Comparison of ENCODE assay signal across 15 cellular contexts in the genomic region with DNA sequence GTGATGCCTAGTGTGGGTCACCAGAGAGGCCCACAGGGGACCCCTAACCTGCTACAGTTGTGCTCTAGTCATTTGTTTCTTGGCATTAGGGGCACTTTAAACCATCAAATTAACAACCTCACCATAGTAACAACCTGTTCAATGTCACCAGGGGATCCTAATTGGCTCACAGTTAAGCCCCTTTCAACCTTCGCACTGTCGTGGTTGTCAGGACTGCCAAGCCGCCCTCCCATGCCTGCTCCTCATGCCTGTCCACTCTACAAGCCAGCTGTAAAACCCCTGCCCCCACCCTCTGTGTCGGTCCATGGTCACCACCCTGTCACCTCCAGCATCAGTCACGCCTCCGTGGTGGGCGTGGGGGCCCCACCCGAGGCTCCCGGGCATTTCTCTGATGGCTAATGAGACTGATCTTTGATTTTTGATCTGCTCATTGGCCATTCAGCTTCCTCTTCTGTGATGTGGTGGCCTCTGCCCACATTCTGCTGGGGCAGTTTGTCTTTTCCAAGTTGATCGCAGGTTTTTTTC.
A peak's percentile ranks its signal among the peaks of the same experiment; 100 is the strongest.
DNase-seq lines count a peak whose midpoint lies in the region; ATAC-seq and TF ChIP-seq lines count a peak whose summit lies in the region.
"Had no signal": no experiment of that assay in that cellular context is flagged by ENCODE, and none has a peak within 500 bp of the region (broad histone marks: within the 10 kb centered on the region; RNA-seq: fewer than 3 reads in every experiment).

No MANE protein-coding gene starts in this region.

- TF ChIP-seq CTCF in gastroesophageal sphincter (IDR thresholded peaks at IDR 0.05) (no peak), spleen (IDR thresholded peaks at IDR 0.05 in 8 of 11, conservative IDR thresholded peaks at IDR 0.05 in 3 of 11) (no peak)

- H3K36me3 ChIP-seq in gastroesophageal sphincter: no peaks in the 10 kb centered on the region
- no peaks in the 10 kb centered on the region for H3K36me3 ChIP-seq in spleen

- DNase-seq in activated T-cell treated with anti-CD3 and anti-CD28 coated beads, Interleukin-2, amount 50 U/mL, for 24 hours: no peak
- no peak for DNase-seq in activated T-cell treated with anti-CD3 and anti-CD28 coated beads for 4 hours
- DNase-seq in NCI-H82 treated with DMSO at 0.1 percent for 48 hours (lab: John Stamatoyannopoulos, UW; ENCODE audit: unreplicated experiment): peak; percentile 55
- peak; percentile 77 for DNase-seq in spleen
- no peak for DNase-seq in erythroblast (lab: John Stamatoyannopoulos, UW)
- DNase-seq in iPS-NIHi7 (ENCODE audit: extremely low spot score): no peak
- DNase-seq: ACHN; activated CD8-positive, alpha-beta memory T cell treated with anti-CD3 and anti-CD28 coated beads, Interleukin-2, amount 50 U/mL, for 48 hours; cortex of kidney; NCI-H187 treated with DMSO at 0.1 percent for 48 hours; NCI-H510A treated with DMSO at 0.1 percent for 48 hours; WERI-Rb-1 had no signal

- no peak for TF ChIP-seq EP300 in gastroesophageal sphincter (IDR thresholded peaks at IDR 0.05)

- H3K4me3 ChIP-seq in gastroesophageal sphincter: no peak overlapping the region
- H3K4me3 ChIP-seq in spleen: no peak overlapping the region
- H3K4me3 ChIP-seq: GM12878 had no signal

- H3K4me1 Mint-ChIP-seq in activated T-cell treated with anti-CD3 and anti-CD28 coated beads, Interleukin-2, amount 50 U/mL, for 24 hours (ENCODE audit: low read depth): peaks cover 43% of the 10 kb centered on the region

- H3K27me3 Mint-ChIP-seq in activated T-cell treated with anti-CD3 and anti-CD28 coated beads, Interleukin-2, amount 50 U/mL, for 24 hours: peaks cover 5% of the 10 kb centered on the region

- peak overlapping the region; percentile 40 for H3K27ac Mint-ChIP-seq in activated T-cell treated with anti-CD3 and anti-CD28 coated beads, Interleukin-2, amount 50 U/mL, for 24 hours

- ATAC-seq in gastroesophageal sphincter: no peak
- ATAC-seq in HG03457 (IDR thresholded peaks at IDR 0.05; ENCODE audit: unreplicated experiment): no peak

- H3K9me3 Mint-ChIP-seq in activated T-cell treated with anti-CD3 and anti-CD28 coated beads, Interleukin-2, amount 50 U/mL, for 24 hours: no peaks in the 10 kb centered on the region

- H3K36me3 Mint-ChIP-seq in activated T-cell treated with anti-CD3 and anti-CD28 coated beads, Interleukin-2, amount 50 U/mL, for 24 hours (ENCODE audit: low read depth): no peaks in the 10 kb centered on the region

- no peak for TF ChIP-seq POLR2A in gastroesophageal sphincter (IDR thresholded peaks at IDR 0.05)
- TF ChIP-seq POLR2A in spleen (IDR thresholded peaks at IDR 0.05): no peak
- no peak for TF ChIP-seq POLR2A in erythroblast (IDR thresholded peaks at IDR 0.05; ENCODE audit: low read length)

- H3K9me3 ChIP-seq in gastroesophageal sphincter (no peaks in the 10 kb centered on the region), spleen (peaks cover 0 to 4% (median 0%) of the 10 kb centered on the region in 8 donors)

- peak overlapping the region in 3 of 4 donors; percentile 17 to 48 (median 20) for H3K27ac ChIP-seq in gastroesophageal sphincter
- H3K27ac ChIP-seq in spleen: peak overlapping the region; percentile 4 to 93 (median 88)

- 72 to 79% methylated on average over 9 to 10 of the region's 10 CpGs for WGBS in gastroesophageal sphincter (ENCODE audit: low coverage in 1 of 2), 2 donors
- WGBS in spleen, 5 donors: 67 to 74% (median 68%) methylated on average over 10 of the region's 10 CpGs

- peaks cover 69% of the 10 kb centered on the region for H3K27me3 ChIP-seq in gastroesophageal sphincter
- peaks cover 0 to 46% (median 9%) of the 10 kb centered on the region in 7 donors for H3K27me3 ChIP-seq in spleen (replicated peaks in 1 of 7)

- H3K4me1 ChIP-seq in gastroesophageal sphincter (peaks cover 0 to 19% (median 5%) of the 10 kb centered on the region in 3 donors), spleen (peaks cover 16 to 66% (median 44%) of the 10 kb centered on the region in 6 donors)

- no peak overlapping the region for H3K4me3 Mint-ChIP-seq in activated T-cell treated with anti-CD3 and anti-CD28 coated beads, Interleukin-2, amount 50 U/mL, for 24 hours

- intact Hi-C loops in spleen (cut with DNase I; ENCODE audit: low total_unique reads): no loop called here

Comparison
In these comparisons a context has a peak if more than half of its experiments do, and no peak if none do; other contexts are left out.
1. DNase-seq: peak in NCI-H82 treated with DMSO at 0.1 percent for 48 hours (single experiment) and spleen (single experiment); none in activated T-cell treated with anti-CD3 and anti-CD28 coated beads, Interleukin-2, amount 50 U/mL, for 24 hours (single experiment), activated T-cell treated with anti-CD3 and anti-CD28 coated beads for 4 hours (single experiment), erythroblast (0 of 2) and iPS-NIHi7 (single experiment).